In the genomic region with DNA sequence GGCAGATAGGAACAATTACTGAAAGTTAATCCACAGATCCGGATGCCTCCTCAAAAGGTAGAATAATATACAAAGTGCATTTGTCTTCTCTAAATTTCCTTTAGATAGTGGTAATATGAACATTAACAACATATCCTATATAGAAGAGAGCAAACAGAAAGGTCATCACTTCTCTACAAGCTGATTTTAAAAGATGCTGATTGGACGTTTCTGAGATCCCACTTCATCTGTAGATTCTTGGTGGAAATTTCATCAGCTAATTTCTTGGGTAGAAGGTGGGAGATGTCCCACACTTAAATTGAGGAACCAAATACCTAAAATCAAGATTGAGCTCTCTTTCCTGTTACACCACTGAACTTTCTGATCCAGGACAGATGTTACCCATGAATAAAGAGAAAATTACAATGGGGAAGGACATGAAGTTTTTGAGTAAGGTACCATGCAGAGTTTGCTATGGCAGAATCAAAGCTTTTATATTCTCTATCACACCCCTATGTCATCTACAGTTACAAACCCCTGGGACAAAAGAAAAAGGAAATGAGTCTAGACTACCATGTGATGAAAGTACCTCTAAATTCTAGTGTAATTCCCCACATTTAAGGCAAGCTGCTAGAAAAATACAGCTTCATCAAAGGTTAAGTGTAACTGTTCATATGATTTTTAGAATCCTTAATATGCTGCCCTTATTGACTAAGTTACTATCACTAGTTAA, we compare ENCODE assay signal across 22 cellular contexts.
DNase-seq lines count a peak whose midpoint lies in the region; ATAC-seq, FAIRE-seq and TF ChIP-seq lines count a peak whose summit lies in the region.
"Had no signal": no experiment of that assay in that cellular context is flagged by ENCODE, and none has a peak within 500 bp of the region (broad histone marks: within the 10 kb centered on the region; RNA-seq: fewer than 3 reads in every experiment).

No MANE protein-coding gene starts in this region.

- no peak overlapping the region for H3K4me3 Mint-ChIP-seq in naive B cell
- H3K4me3 Mint-ChIP-seq: B cell; CD4-positive, alpha-beta T cell; CD8-positive, alpha-beta memory T cell had no signal

- TF ChIP-seq EP300 in A549 (IDR thresholded peaks at IDR 0.05) = no peak

- H3K27ac ChIP-seq in A549 (no peak overlapping the region), small intestine (ENCODE audit: low read depth in 1 of 2, low read length in 1 of 2) (no peak overlapping the region)
- H3K27ac ChIP-seq: BLaER1, C4-2B, GM23248 had no signal

- 3% methylated on average over 2 of the region's 2 CpGs for WGBS in A549 (ENCODE audit: missing lambda C conversion rate)
- WGBS in small intestine, 3 donors = 75 to 83% (median 77%) methylated on average over 2 of the region's 2 CpGs

- no peak for TF ChIP-seq CTCF in A549 (IDR thresholded peaks at IDR 0.05)

- peaks cover 0 to 3% (median 0%) of the 10 kb centered on the region in 7 donors for H3K9me3 Mint-ChIP-seq in naive B cell
- H3K9me3 Mint-ChIP-seq: CD4-positive, alpha-beta T cell had no signal

- H3K27me3 Mint-ChIP-seq in naive B cell = no peaks in the 10 kb centered on the region
- H3K27me3 Mint-ChIP-seq: B cell; CD4-positive, alpha-beta T cell had no signal

- no peak overlapping the region for H3K4me3 ChIP-seq in A549
- H3K4me3 ChIP-seq in small intestine (ENCODE audit: low read depth in 1 of 2, low read length in 2 of 2) = no peak overlapping the region
- H3K4me3 ChIP-seq: BLaER1, GM12878, GM23248 had no signal

- H3K9me3 ChIP-seq in A549 (no peaks in the 10 kb centered on the region), small intestine (ENCODE audit: control insufficient read depth, low read depth) (no peaks in the 10 kb centered on the region)
- H3K9me3 ChIP-seq: BLaER1 had no signal

- FAIRE-seq in A549 (lab: Jason Lieb, UNC) = no peak
- no peak for FAIRE-seq in small intestine (lab: Jason Lieb, UNC)
- FAIRE-seq: D721Med, GM12878, GM19239, H1 had no signal

- no peaks in the 10 kb centered on the region for H3K36me3 ChIP-seq in small intestine (ENCODE audit: control insufficient read depth in 2 of 2, insufficient read depth in 2 of 2, low read length in 2 of 2)
- H3K36me3 ChIP-seq: BLaER1 had no signal

- POLR2A ChIA-PET in A549 (lab: Yijun Ruan, JAX) = no interaction called here

- CTCF ChIA-PET in A549 (lab: Yijun Ruan, JAX) = no interaction called here

- TF ChIP-seq RAD21 in A549 (conservative IDR thresholded peaks at IDR 0.05 in 1 of 2, IDR thresholded peaks at IDR 0.05 in 1 of 2) = no peak

- ATAC-seq in A549 (no peak), naive B cell (ENCODE audit: low read depth in 2 of 2) (peak; percentile 52 to 62), left lobe of liver (no peak)
- ATAC-seq: GM12878 had no signal

- DNase-seq in A549 (ENCODE audit: low read depth in 1 of 2, low spot score in 1 of 2) = no peak
- DNase-seq in CD1c-positive myeloid dendritic cell (ENCODE audit: extremely low spot score) = peak; percentile 17
- DNase-seq in naive B cell = no peak
- no peak for DNase-seq in small intestine
- DNase-seq in left lobe of liver (ENCODE audit: low spot score) = no peak
- DNase-seq in SIG-M5 treated with dmso at 0.1 percent for 504 hours (lab: John Stamatoyannopoulos, UW; ENCODE audit: unreplicated experiment) = no peak
- DNase-seq: CD4-positive, alpha-beta T cell; CD8-positive, alpha-beta memory T cell; DMS 273 treated with DMSO at 0.1 percent for 48 hours; DMS79; EL; GDM1; GM23248; H7; HCEC 1CT had no signal

- peaks cover 0 to 7% (median 4%) of the 10 kb centered on the region in 3 donors for H3K4me1 Mint-ChIP-seq in naive B cell
- H3K4me1 Mint-ChIP-seq: CD8-positive, alpha-beta memory T cell had no signal

- no peak for TF ChIP-seq POLR2A in A549 (IDR thresholded peaks at IDR 0.05; ENCODE audit: low read length)

- H3K4me1 ChIP-seq in A549 = no peaks in the 10 kb centered on the region
- H3K4me1 ChIP-seq in small intestine (ENCODE audit: control insufficient read depth in 2 of 2, insufficient read depth in 1 of 2, low read depth in 1 of 2, low read length in 1 of 2) = no peaks in the 10 kb centered on the region
- H3K4me1 ChIP-seq: BLaER1 had no signal

- H3K27ac Mint-ChIP-seq in naive B cell = peak overlapping the region in 2 of 6 donors; percentile 33 to 63
- H3K27ac Mint-ChIP-seq: B cell; CD4-positive, alpha-beta T cell; CD8-positive, alpha-beta memory T cell had no signal

- no peaks in the 10 kb centered on the region for H3K27me3 ChIP-seq in small intestine (ENCODE audit: control insufficient read depth in 2 of 2, insufficient read depth in 2 of 2, low read length in 2 of 2)
- H3K27me3 ChIP-seq: BLaER1 had no signal

- H3K4me2 ChIP-seq in A549 = no peak overlapping the region
- H3K4me2 ChIP-seq: BLaER1 had no signal

- no peaks in the 10 kb centered on the region for H3K36me3 Mint-ChIP-seq in naive B cell

TF ChIP-seq in A549, 52 proteins besides CTCF, POLR2A, EP300 and RAD21:
- TF ChIP-seq FOSB (CRISPR knock-in tag; IDR thresholded peaks at IDR 0.05) = no peak
- TF ChIP-seq MAFK (IDR thresholded peaks at IDR 0.05; ENCODE audit: partially characterized antibody) = peak; percentile 65

Comparison
In these comparisons a context has a peak if more than half of its experiments do, and no peak if none do; other contexts are left out.
1. ATAC-seq: peak in naive B cell (2 of 2); none in A549 (0 of 2) and left lobe of liver (single experiment).